30 cellular contexts compared by ENCODE assay signal in the genomic region with DNA sequence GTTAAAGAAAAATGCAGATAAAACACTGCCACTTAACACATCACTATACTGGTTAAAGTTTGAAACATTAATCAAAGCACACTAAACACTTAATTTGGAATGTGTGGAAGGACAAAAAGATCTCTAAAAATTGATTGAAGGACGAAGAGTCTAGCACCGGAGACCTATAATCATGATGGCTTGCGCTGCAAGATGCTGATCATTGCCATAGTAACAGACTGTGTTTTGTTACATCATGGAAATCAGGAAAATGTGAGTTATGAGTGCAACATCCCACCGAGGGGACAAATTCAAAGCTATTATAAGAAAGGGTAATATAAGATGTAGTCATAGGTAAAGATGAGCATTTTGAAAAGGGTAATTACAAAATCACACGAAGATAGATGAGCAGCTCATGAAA.
"Had no signal": no experiment of that assay in that cellular context is flagged by ENCODE, and none has a peak within 500 bp of the region (broad histone marks: within the 10 kb centered on the region; RNA-seq: fewer than 3 reads in every experiment).

No MANE protein-coding gene starts in this region.

- H3K36me3 ChIP-seq: neural progenitor cell, ovary, right lobe of liver, sigmoid colon, stomach, suprapubic skin, tibial artery, transverse colon, upper lobe of right lung, uterus had no signal

- H3K4me1 ChIP-seq: neural progenitor cell, parathyroid adenoma, psoas muscle, right lobe of liver, sigmoid colon, stomach, suprapubic skin, testis, tibial artery, transverse colon, upper lobe of right lung, uterus had no signal

- H2AFZ ChIP-seq: neural progenitor cell, parathyroid adenoma had no signal

- H3K27me3 ChIP-seq: neural progenitor cell, ovary, right lobe of liver, sigmoid colon, stomach, suprapubic skin, testis, tibial artery, transverse colon, upper lobe of right lung, uterus had no signal

- H3K4me1 Mint-ChIP-seq: naive thymus-derived CD8-positive, alpha-beta T cell; nephron progenitor cell; neural progenitor cell; stimulated activated effector memory CD8-positive, alpha-beta T cell treated with anti-CD3 and anti-CD28 coated beads, Interleukin-12 subunit alpha, Interleukin-12 subunit beta, amount 100 ng/mL, for 72 hours; stimulated activated naive B cell treated with anti-CD40 and anti-IgM and Interleukin-4, amounts not matched to agents 10 μg/mL and 1 μg/mL and 100 μg/mL, for 72 hours had no signal

- FAIRE-seq: small intestine had no signal

- H3K9me3 ChIP-seq: ovary, psoas muscle, right lobe of liver, sigmoid colon, testis, tibial artery, transverse colon, upper lobe of right lung, uterus had no signal

- H3K9me3 Mint-ChIP-seq: nephron progenitor cell, neural progenitor cell, type B pancreatic cell had no signal

- H3K27me3 Mint-ChIP-seq: naive thymus-derived CD8-positive, alpha-beta T cell; natural killer cell treated with Interleukin-12 subunit alpha and Interleukin-12 subunit beta and Interleukin-15 and Interleukin-18, amount 100 ng/mL, for 72 hours; progenitor cell of endocrine pancreas; stimulated activated naive B cell treated with anti-CD40 and anti-IgM and Interleukin-4, amounts not matched to agents 10 μg/mL and 1 μg/mL and 100 μg/mL, for 72 hours; stimulated activated naive CD8-positive, alpha-beta T cell treated with anti-CD3 and anti-CD28 coated beads, Interleukin-15, Interleukin-2, amounts not matched to agents 100 ng/mL and 50 ng/mL, for 24 hours had no signal

- H3K36me3 Mint-ChIP-seq: naive thymus-derived CD8-positive, alpha-beta T cell; natural killer cell treated with Interleukin-12 subunit alpha and Interleukin-12 subunit beta and Interleukin-15 and Interleukin-18, amount 100 ng/mL, for 72 hours; neural progenitor cell; stimulated activated effector memory CD8-positive, alpha-beta T cell treated with anti-CD3 and anti-CD28 coated beads, Interleukin-12 subunit alpha, Interleukin-12 subunit beta, amount 100 ng/mL, for 72 hours; stimulated activated naive B cell treated with anti-CD40 and anti-IgM and Interleukin-4, amounts not matched to agents 10 μg/mL and 1 μg/mL and 100 μg/mL, for 72 hours; type B pancreatic cell had no signal

- H3K27ac Mint-ChIP-seq: naive thymus-derived CD8-positive, alpha-beta T cell; natural killer cell treated with Interleukin-12 subunit alpha and Interleukin-12 subunit beta and Interleukin-15 and Interleukin-18, amount 100 ng/mL, for 72 hours; nephron progenitor cell; neural progenitor cell; progenitor cell of endocrine pancreas; stimulated activated effector memory CD8-positive, alpha-beta T cell treated with anti-CD3 and anti-CD28 coated beads, Interleukin-12 subunit alpha, Interleukin-12 subunit beta, amount 100 ng/mL, for 72 hours; stimulated activated naive B cell treated with anti-CD40 and anti-IgM and Interleukin-4, amounts not matched to agents 10 μg/mL and 1 μg/mL and 100 μg/mL, for 72 hours; stimulated activated naive CD8-positive, alpha-beta T cell treated with anti-CD3 and anti-CD28 coated beads, Interleukin-15, Interleukin-2, amounts not matched to agents 100 ng/mL and 50 ng/mL, for 24 hours; type B pancreatic cell had no signal

- H3K4me3 ChIP-seq: neural progenitor cell, ovary, psoas muscle, right lobe of liver, sigmoid colon, stomach, suprapubic skin, testis, tibial artery, transverse colon, upper lobe of right lung, uterus had no signal

- H3K79me2 ChIP-seq: parathyroid adenoma had no signal

- H3K4me3 Mint-ChIP-seq: naive thymus-derived CD8-positive, alpha-beta T cell; natural killer cell treated with Interleukin-12 subunit alpha and Interleukin-12 subunit beta and Interleukin-15 and Interleukin-18, amount 100 ng/mL, for 72 hours; nephron progenitor cell; neural progenitor cell; stimulated activated effector memory CD8-positive, alpha-beta T cell treated with anti-CD3 and anti-CD28 coated beads, Interleukin-12 subunit alpha, Interleukin-12 subunit beta, amount 100 ng/mL, for 72 hours; stimulated activated naive B cell treated with anti-CD40 and anti-IgM and Interleukin-4, amounts not matched to agents 10 μg/mL and 1 μg/mL and 100 μg/mL, for 72 hours; stimulated activated naive CD8-positive, alpha-beta T cell treated with anti-CD3 and anti-CD28 coated beads, Interleukin-15, Interleukin-2, amounts not matched to agents 100 ng/mL and 50 ng/mL, for 24 hours; type B pancreatic cell had no signal

- H3K4me2 ChIP-seq: neural progenitor cell had no signal

- DNase-seq: naive thymus-derived CD8-positive, alpha-beta T cell; nephron progenitor cell; occipital lobe; ovary; posterior cingulate gyrus; psoas muscle; right cardiac atrium; right lobe of liver; sigmoid colon; small intestine; stimulated activated CD4-positive, alpha-beta T cell treated with anti-CD3 and anti-CD28 coated beads, Interleukin-15, amount 100 ng/mL, for 24 hours; stimulated activated CD4-positive, alpha-beta T cell treated with anti-CD3 and anti-CD28 coated beads, Interleukin-2, amount 100 ng/mL, for 24 hours; stimulated activated CD4-positive, alpha-beta T cell treated with anti-CD3 and anti-CD28 coated beads, Interleukin-2, amount 100 ng/mL, for 48 hours; stimulated activated CD4-positive, alpha-beta T cell treated with anti-CD3 and anti-CD28 coated beads, Interleukin-4, amount 100 ng/mL, for 24 hours; stimulated activated naive B cell treated with anti-CD40 and anti-IgM and Interleukin-4, amounts not matched to agents 10 μg/mL and 1 μg/mL and 100 μg/mL, for 72 hours; stimulated activated naive CD4-positive, alpha-beta T cell treated with Interleukin-2 at 50 U/mL for 16 hours; stomach; testis; tibial artery; transverse colon; upper lobe of right lung; uterus had no signal

- H3K9ac ChIP-seq: neural progenitor cell, parathyroid adenoma had no signal

- H3K27ac ChIP-seq: neural progenitor cell, ovary, parathyroid adenoma, psoas muscle, right lobe of liver, sigmoid colon, stomach, suprapubic skin, testis, tibial artery, transverse colon, upper lobe of right lung, uterus had no signal
